ENCODE assay signal across 19 cellular contexts in genomic region chr1:10517677-10517982, GRCh38. TPM values are rescaled to one million over a fixed set of nuclear protein-coding genes. Genes with fewer than 3 reads are reported as not detected.
DNase-seq lines count a peak whose midpoint lies in the region; ATAC-seq and TF ChIP-seq lines count a peak whose summit lies in the region.
"Had no signal": no experiment of that assay in that cellular context is flagged by ENCODE, and none has a peak within 500 bp of the region (broad histone marks: within the 10 kb centered on the region; RNA-seq: fewer than 3 reads in every experiment).

No MANE protein-coding gene starts in this region.

- no peaks in the 10 kb centered on the region for H3K9me3 ChIP-seq in CD4-positive, alpha-beta T cell (ENCODE audit: control insufficient read depth, low read length)
- H3K9me3 ChIP-seq in upper lobe of left lung: no peaks in the 10 kb centered on the region
- H3K9me3 ChIP-seq in A673 (ENCODE audit: low read depth, low read length, poor library complexity, severe bottlenecking): no peaks in the 10 kb centered on the region
- H3K9me3 ChIP-seq: MG63 had no signal

- no peaks in the 10 kb centered on the region for H3K27me3 Mint-ChIP-seq in CD4-positive, alpha-beta T cell
- no peaks in the 10 kb centered on the region for H3K27me3 Mint-ChIP-seq in T-cell
- no peaks in the 10 kb centered on the region for H3K27me3 Mint-ChIP-seq in mesothelial cell of epicardium (ENCODE audit: low read depth)
- H3K27me3 Mint-ChIP-seq: IgD-negative memory B cell had no signal

- DNase-seq in CD4-positive, alpha-beta T cell: no peak
- DNase-seq in T-cell: no peak
- DNase-seq in mesothelial cell of epicardium (ENCODE audit: low spot score in 2 of 2, unreplicated experiment in 2 of 2): no peak
- DNase-seq in upper lobe of left lung: no peak
- no peak for DNase-seq in activated CD8-positive, alpha-beta memory T cell treated with anti-CD3 and anti-CD28 coated beads, Interleukin-2, amount 50 U/mL, for 48 hours
- no peak for DNase-seq in A673 (ENCODE audit: low spot score)
- DNase-seq: C1 segment of cervical spinal cord, GDM1, GM23248, HCEC 1CT, Karpas-422, MG63, NCI-H1092, NCI-H1436 treated with DMSO at 0.1 percent for 48 hours, NCI-H2029, NCI-H526 had no signal

- H3K27me3 ChIP-seq in CD4-positive, alpha-beta T cell (ENCODE audit: control insufficient read depth, insufficient read depth, low read length): no peaks in the 10 kb centered on the region
- H3K27me3 ChIP-seq in upper lobe of left lung (no peaks in the 10 kb centered on the region), A673 (replicated peaks; ENCODE audit: insufficient read depth, low read depth, low read length, poor library complexity) (no peaks in the 10 kb centered on the region)
- H3K27me3 ChIP-seq: MG63 had no signal

- H3K36me3 Mint-ChIP-seq in CD4-positive, alpha-beta T cell (ENCODE audit: low read depth): peaks cover 30% of the 10 kb centered on the region
- H3K36me3 Mint-ChIP-seq in T-cell (peaks cover 29% of the 10 kb centered on the region), mesothelial cell of epicardium (peaks cover 4% of the 10 kb centered on the region)

- peak overlapping the region; percentile 78 for H3K27ac Mint-ChIP-seq in CD4-positive, alpha-beta T cell
- peak overlapping the region; percentile 81 to 93 for H3K27ac Mint-ChIP-seq in T-cell
- H3K27ac Mint-ChIP-seq in mesothelial cell of epicardium: peak overlapping the region; percentile 54

- peaks cover 75% of the 10 kb centered on the region for H3K4me1 Mint-ChIP-seq in CD4-positive, alpha-beta T cell (ENCODE audit: low read depth)
- H3K4me1 Mint-ChIP-seq in T-cell (peaks cover 75 to 82% (median 79%) of the 10 kb centered on the region in 3 donors), mesothelial cell of epicardium (peaks cover 47% of the 10 kb centered on the region)

- POLR2A ChIA-PET in CD4-positive, alpha-beta T cell (lab: Charles Lee): no interaction called here
- POLR2A ChIA-PET in T-cell (lab: Charles Lee): no interaction called here
- POLR2A ChIA-PET in A673 (lab: Charles Lee; ENCODE audit: low non-redundant PET): no interaction called here

- no peak overlapping the region for H3K27ac ChIP-seq in CD4-positive, alpha-beta T cell (ENCODE audit: low read depth, low read length)
- peak overlapping the region in 3 of 4 donors; percentile 42 to 73 (median 62) for H3K27ac ChIP-seq in upper lobe of left lung
- no peak overlapping the region for H3K27ac ChIP-seq in A673 (ENCODE audit: low read depth, low read length, poor library complexity, severe bottlenecking)
- H3K27ac ChIP-seq: GM23248 had no signal

- no peak for TF ChIP-seq POLR2A in upper lobe of left lung (IDR thresholded peaks at IDR 0.05)

- H3K4me3 ChIP-seq in upper lobe of left lung (no peak overlapping the region), A673 (ENCODE audit: low read depth, low read length, poor library complexity, severe bottlenecking) (no peak overlapping the region)
- H3K4me3 ChIP-seq: GM23248, MG63 had no signal

- no peaks in the 10 kb centered on the region for H3K9me3 Mint-ChIP-seq in CD4-positive, alpha-beta T cell
- H3K9me3 Mint-ChIP-seq in T-cell (no peaks in the 10 kb centered on the region), mesothelial cell of epicardium (no peaks in the 10 kb centered on the region)
- H3K9me3 Mint-ChIP-seq: IgD-negative memory B cell had no signal

- H3K4me3 Mint-ChIP-seq in CD4-positive, alpha-beta T cell: no peak overlapping the region
- H3K4me3 Mint-ChIP-seq in T-cell (no peak overlapping the region), mesothelial cell of epicardium (no peak overlapping the region)
- H3K4me3 Mint-ChIP-seq: IgD-negative memory B cell had no signal

- ATAC-seq in CD4-positive, alpha-beta T cell (ENCODE audit: poor library complexity): no peak
- no peak for ATAC-seq in T-cell (replicated peaks in 1 of 4)
- no peak for ATAC-seq in upper lobe of left lung (ENCODE audit: low FRiP score in 2 of 2)
- ATAC-seq in GM19351 (IDR thresholded peaks at IDR 0.05; ENCODE audit: unreplicated experiment): no peak
- ATAC-seq: Right ventricle myocardium inferior had no signal

- intact Hi-C loops in CD4-positive, alpha-beta T cell (cut with DNase I, micrococcal nuclease): loop anchor here in 1 of 2 experiments (10.0 kb wide), 1 partner anchor 117 kb away; no protein-coding TSS in a partner anchor
- intact Hi-C loops in A673 (cut with micrococcal nuclease; ENCODE audit: unreplicated experiment): no loop called here

- H3K36me3 ChIP-seq in upper lobe of left lung (no peaks in the 10 kb centered on the region), A673 (ENCODE audit: insufficient read depth, low read length, poor library complexity, severe bottlenecking) (no peaks in the 10 kb centered on the region)

- CTCF ChIA-PET in CD4-positive, alpha-beta T cell (lab: Charles Lee): no interaction called here
- CTCF ChIA-PET in T-cell (lab: Charles Lee) (interaction anchor here in 1 of 2 donors (0.7 kb wide), 1 partner anchor 243 kb away, joined by 3 read pairs; no protein-coding TSS in a partner anchor), A673 (lab: Charles Lee) (no interaction called here)

- TF ChIP-seq EP300 in upper lobe of left lung (IDR thresholded peaks at IDR 0.05): no peak

- 72 to 78% methylated on average over 2 of the region's 2 CpGs for WGBS in upper lobe of left lung, 2 donors

- H3K4me1 ChIP-seq in upper lobe of left lung: peaks cover 32 to 71% (median 53%) of the 10 kb centered on the region in 4 donors
- H3K4me1 ChIP-seq in A673 (ENCODE audit: insufficient read depth, low read length, poor library complexity, severe bottlenecking): peaks cover 60% of the 10 kb centered on the region

- no peak for TF ChIP-seq CTCF in CD4-positive, alpha-beta T cell (IDR thresholded peaks at IDR 0.05)
- TF ChIP-seq CTCF in mesothelial cell of epicardium (IDR thresholded peaks at IDR 0.05; ENCODE audit: unreplicated experiment) (no peak), upper lobe of left lung (IDR thresholded peaks at IDR 0.05) (no peak), A673 (conservative IDR thresholded peaks at IDR 0.05; ENCODE audit: low read depth, low read length) (no peak)

- BruUV-seq in A673 (replicated peaks; lab: Mats Ljungman, UMichigan): no TSS peak

RNA-seq across cellular contexts. Expression of gene PEX14, which starts 42.9 kb away (rescaled TPM):
- 10 to 100 TPM; 13.3 to 14.8 TPM for total RNA-seq in CD4-positive, alpha-beta T cell
- total RNA-seq in T-cell (10 to 100 TPM; 22.3 to 24.5 (median 22.7) TPM), mesothelial cell of epicardium (29.7 to 31.4 TPM (median 30.9 TPM) in 3 replicates), upper lobe of left lung (10 to 100 TPM; 21.2 to 43.0 (median 29.9) TPM), A673 (2021) (26.8 and 29.3 TPM in 2 replicates)

RNA-seq across cellular contexts. Expression of gene DFFA, which starts 45.3 kb away (rescaled TPM):
- total RNA-seq in CD4-positive, alpha-beta T cell: 1 to 10 TPM; 7.4 to 9.1 TPM
- total RNA-seq in T-cell: 10 to 100 TPM; 19.3 to 32.9 (median 26.0) TPM
- total RNA-seq in mesothelial cell of epicardium: 51.4 to 54.8 TPM (median 53.0 TPM) in 3 replicates
- total RNA-seq in upper lobe of left lung: 10 to 100 TPM; 15.8 to 37.2 (median 22.9) TPM
- 49.1 and 49.7 TPM in 2 replicates for total RNA-seq in A673 (2021)

Comparison
In these comparisons a context has a peak if more than half of its experiments do, and no peak if none do; other contexts are left out.
1. H3K27ac ChIP-seq: peak in upper lobe of left lung (3 of 4); none in CD4-positive, alpha-beta T cell (single experiment) and A673 (single experiment).
2. Peak in every context shown above with its lines, with median percentiles within 50 percentile points of each other: H3K27ac Mint-ChIP-seq.